Comparison of ENCODE assay signal across 10 cellular contexts in the genomic region with DNA sequence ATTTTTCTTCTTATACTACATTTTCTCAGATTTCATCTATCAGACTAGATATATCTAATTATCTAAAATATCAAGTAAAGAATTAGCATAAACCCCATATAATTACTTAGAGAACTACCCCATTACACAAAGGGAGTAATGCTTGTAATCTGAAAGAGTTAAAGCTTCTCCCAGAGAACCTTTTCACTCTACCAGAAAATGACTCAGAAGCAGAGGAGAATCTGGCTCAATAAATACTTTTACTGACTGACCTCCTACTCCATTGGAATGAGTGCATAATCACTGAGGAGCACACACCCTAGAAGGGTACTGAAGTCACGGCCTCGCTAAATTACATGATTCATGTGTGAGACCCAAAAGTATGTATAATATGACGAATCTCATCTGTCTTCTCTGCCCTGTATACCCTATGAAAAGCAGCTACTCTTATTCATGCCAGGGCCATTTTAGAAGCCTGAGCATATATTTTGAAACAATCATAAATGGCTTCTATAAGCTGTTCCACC. TPM values are rescaled to one million over a fixed set of nuclear protein-coding genes. Genes with fewer than 3 reads are reported as not detected.
DNase-seq lines count a peak whose midpoint lies in the region; ATAC-seq, FAIRE-seq and TF ChIP-seq lines count a peak whose summit lies in the region.
"Had no signal": no experiment of that assay in that cellular context is flagged by ENCODE, and none has a peak within 500 bp of the region (broad histone marks: within the 10 kb centered on the region; RNA-seq: fewer than 3 reads in every experiment).

No MANE protein-coding gene starts in this region.

- H3K4me3 Mint-ChIP-seq in mesothelial cell of epicardium, result no peak overlapping the region
- H3K4me3 Mint-ChIP-seq: H9 had no signal

- 3% methylated on average over 3 of the region's 3 CpGs for WGBS in A549 (ENCODE audit: missing lambda C conversion rate)

- peak; percentile 91 to 95 for ATAC-seq in A549
- ATAC-seq in HG02884 (IDR thresholded peaks at IDR 0.05; ENCODE audit: unreplicated experiment), result no peak

- peaks cover 50% of the 10 kb centered on the region for H3K4me1 Mint-ChIP-seq in mesothelial cell of epicardium

- peak overlapping the region; percentile 73 for H3K4me2 ChIP-seq in A549

- H3K27ac ChIP-seq in A549, result peak overlapping the region; percentile 60 to 74
- H3K27ac ChIP-seq in coronary artery, result peak overlapping the region; percentile 43 to 72

- TF ChIP-seq CTCF in A549 (IDR thresholded peaks at IDR 0.05) (no peak), coronary artery (IDR thresholded peaks at IDR 0.05) (no peak), mesothelial cell of epicardium (IDR thresholded peaks at IDR 0.05; ENCODE audit: unreplicated experiment) (no peak)

- peak overlapping the region; percentile 2; the same call in 1 of the 3 replicates for H3K4me3 ChIP-seq in A549
- H3K4me3 ChIP-seq in coronary artery, result peak overlapping the region; percentile 36

- peak overlapping the region; percentile 96 for H3K27ac Mint-ChIP-seq in mesothelial cell of epicardium

- no peak for FAIRE-seq in A549 (lab: Jason Lieb, UNC)

- peak in 1 of 2 experiments; percentile 19; a peak in 1 of 5 replicates for TF ChIP-seq RAD21 in A549 (conservative IDR thresholded peaks at IDR 0.05 in 1 of 2, IDR thresholded peaks at IDR 0.05 in 1 of 2)

- DNase-seq in A549 (ENCODE audit: low read depth in 1 of 2, low spot score in 1 of 2), result peak; percentile 55 to 82
- DNase-seq in LHCN-M2 (ENCODE audit: low read depth), result peak; percentile 96
- DNase-seq in coronary artery (ENCODE audit: low spot score), result no peak
- DNase-seq in mesothelial cell of epicardium (ENCODE audit: low spot score in 2 of 2, unreplicated experiment in 2 of 2), result no peak
- DNase-seq in SIG-M5 (lab: John Stamatoyannopoulos, UW), result no peak
- no peak for DNase-seq in SK-N-DZ (ENCODE audit: low spot score)
- DNase-seq in NCI-H345 treated with DMSO at 0.1 percent for 48 hours (lab: John Stamatoyannopoulos, UW; ENCODE audit: unreplicated experiment), result no peak
- DNase-seq: H9; stimulated activated CD4-positive, alpha-beta T cell treated with anti-CD3 and anti-CD28 coated beads, Interleukin-4, amount 100 ng/mL, for 24 hours had no signal

- H3K9me3 Mint-ChIP-seq in mesothelial cell of epicardium, result no peaks in the 10 kb centered on the region
- H3K9me3 Mint-ChIP-seq: H9 had no signal

- CTCF ChIA-PET in A549 (lab: Yijun Ruan, JAX), result interaction anchor here (0.8 to 9.0 kb wide), 9 partner anchors 8 to 131 kb away, joined by 3 to 58 read pairs (median 8); partner anchors contain the start of gene DNMBP

- H3K4me1 ChIP-seq in A549, result peaks cover 63% of the 10 kb centered on the region

- TF ChIP-seq POLR2A in A549 (IDR thresholded peaks at IDR 0.05; ENCODE audit: low read length), result no peak

- no peaks in the 10 kb centered on the region for H3K27me3 Mint-ChIP-seq in mesothelial cell of epicardium (ENCODE audit: low read depth)

- POLR2A ChIA-PET in A549 (lab: Yijun Ruan, JAX), result interaction anchor here (0.7 to 2.1 kb wide), 3 partner anchors 11 to 310 kb away, joined by 3 to 9 read pairs (median 3); partner anchors contain the start of gene BLOC1S2

- peaks cover under 1% of the 10 kb centered on the region for H3K36me3 Mint-ChIP-seq in mesothelial cell of epicardium

- H3K9me3 ChIP-seq in A549, result no peaks in the 10 kb centered on the region

- no peak; a peak in 1 of 5 replicates for TF ChIP-seq EP300 in A549 (IDR thresholded peaks at IDR 0.05)

TF ChIP-seq in A549, 52 proteins besides CTCF, POLR2A, EP300 and RAD21:
- TF ChIP-seq JUNB (IDR thresholded peaks at IDR 0.05) (peak; percentile 53), GATA3 (IDR thresholded peaks at IDR 0.05; ENCODE audit: borderline replicate concordance) (0 out of 2 replicates have a peak, but pooled peaks have one; percentile 41), CEBPB (IDR thresholded peaks at IDR 0.05) (0 out of 4 replicates have a peak, but pooled peaks of 1 of the 2 experiments have one; percentile 8), KDM5A (IDR thresholded peaks at IDR 0.05) (no peak), TP53 (CRISPR knock-in tag; IDR thresholded peaks at IDR 0.05) (no peak), FOSL2 (IDR thresholded peaks at IDR 0.05) (0 out of 2 replicates have a peak, but pooled peaks have one; percentile 34), FOSL2 (CRISPR knock-in tag; IDR thresholded peaks at IDR 0.05) (peak; percentile 73), JUN (IDR thresholded peaks at IDR 0.05) (0 out of 5 replicates have a peak, but pooled peaks of 1 of the 2 experiments have one; percentile 25)
- TF ChIP-seq, protein P1, sequence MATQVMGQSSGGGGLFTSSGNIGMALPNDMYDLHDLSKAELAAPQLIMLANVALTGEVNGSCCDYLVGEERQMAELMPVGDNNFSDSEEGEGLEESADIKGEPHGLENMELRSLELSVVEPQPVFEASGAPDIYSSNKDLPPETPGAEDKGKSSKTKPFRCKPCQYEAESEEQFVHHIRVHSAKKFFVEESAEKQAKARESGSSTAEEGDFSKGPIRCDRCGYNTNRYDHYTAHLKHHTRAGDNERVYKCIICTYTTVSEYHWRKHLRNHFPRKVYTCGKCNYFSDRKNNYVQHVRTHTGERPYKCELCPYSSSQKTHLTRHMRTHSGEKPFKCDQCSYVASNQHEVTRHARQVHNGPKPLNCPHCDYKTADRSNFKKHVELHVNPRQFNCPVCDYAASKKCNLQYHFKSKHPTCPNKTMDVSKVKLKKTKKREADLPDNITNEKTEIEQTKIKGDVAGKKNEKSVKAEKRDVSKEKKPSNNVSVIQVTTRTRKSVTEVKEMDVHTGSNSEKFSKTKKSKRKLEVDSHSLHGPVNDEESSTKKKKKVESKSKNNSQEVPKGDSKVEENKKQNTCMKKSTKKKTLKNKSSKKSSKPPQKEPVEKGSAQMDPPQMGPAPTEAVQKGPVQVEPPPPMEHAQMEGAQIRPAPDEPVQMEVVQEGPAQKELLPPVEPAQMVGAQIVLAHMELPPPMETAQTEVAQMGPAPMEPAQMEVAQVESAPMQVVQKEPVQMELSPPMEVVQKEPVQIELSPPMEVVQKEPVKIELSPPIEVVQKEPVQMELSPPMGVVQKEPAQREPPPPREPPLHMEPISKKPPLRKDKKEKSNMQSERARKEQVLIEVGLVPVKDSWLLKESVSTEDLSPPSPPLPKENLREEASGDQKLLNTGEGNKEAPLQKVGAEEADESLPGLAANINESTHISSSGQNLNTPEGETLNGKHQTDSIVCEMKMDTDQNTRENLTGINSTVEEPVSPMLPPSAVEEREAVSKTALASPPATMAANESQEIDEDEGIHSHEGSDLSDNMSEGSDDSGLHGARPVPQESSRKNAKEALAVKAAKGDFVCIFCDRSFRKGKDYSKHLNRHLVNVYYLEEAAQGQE (IDR thresholded peaks at IDR 0.05), result no peak

RNA-seq across cellular contexts. Expression of gene DNMBP, which starts 32.8 kb away (rescaled TPM):
- polyA plus RNA-seq in A549 (2011; rRNA removed) (20.3 and 24.3 TPM in 2 replicates), A549 (2017; fragmentation: RNase III; extraction: RNeasy Plus Mini Kit Qiagen cat#74134 plus additional on column Dnase treatment) (12.6 to 15.3 TPM (median 13.7 TPM) in 3 replicates)
- 9.9 and 11.3 TPM in 2 replicates for polyA plus RNA-seq in A549 (2012; cell fraction: cytosol; rRNA removed)
- polyA plus RNA-seq in A549 (2012; cell fraction: nucleus; rRNA removed), result 19.1 and 24.9 TPM in 2 replicates
- polyA minus RNA-seq in A549 (2011; rRNA and poly(A)+ RNA removed), result 20.1 and 20.4 TPM in 2 replicates
- total RNA-seq in LHCN-M2 (2014; rRNA removed) (19.7 and 22.5 TPM in 2 replicates), mesothelial cell of epicardium (34.7 to 35.8 TPM (median 35.3 TPM) in 3 replicates)
- polyA plus RNA-seq in LHCN-M2 (2012), result 11.0 TPM
- 1.2 and 2.1 TPM in 2 replicates for polyA plus RNA-seq in SK-N-DZ (2014; cell fraction: cytosol; rRNA removed)
- 0.66 and 1.7 TPM in 2 replicates for polyA plus RNA-seq in SK-N-DZ (2014; cell fraction: nucleus; rRNA removed)

Comparison
In these comparisons a context has a peak if more than half of its experiments do, and no peak if none do; other contexts are left out.
1. DNase-seq: peak in A549 (2 of 2) and LHCN-M2 (single experiment); none in coronary artery (single experiment), mesothelial cell of epicardium (0 of 2), SIG-M5 (single experiment), SK-N-DZ (single experiment) and NCI-H345 treated with DMSO at 0.1 percent for 48 hours (single experiment).